ENCODE assay signal across 9 cellular contexts in genomic region chr7:99380032-99380822, GRCh38. TPM values are rescaled to one million over a fixed set of nuclear protein-coding genes. Genes with fewer than 3 reads are reported as not detected.
DNase-seq lines count a peak whose midpoint lies in the region; ATAC-seq, FAIRE-seq and TF ChIP-seq lines count a peak whose summit lies in the region.
"Had no signal": no experiment of that assay in that cellular context is flagged by ENCODE, and none has a peak within 500 bp of the region (broad histone marks: within the 10 kb centered on the region; RNA-seq: fewer than 3 reads in every experiment).

No MANE protein-coding gene starts in this region.

- H3K36me3 ChIP-seq in BJ (ENCODE audit: control insufficient read depth, insufficient read depth, low read length) (peaks cover 20% of the 10 kb centered on the region), pancreas (no peaks in the 10 kb centered on the region)

- peak overlapping the region in 3 of 4 donors; percentile 5 to 53 (median 48) for H3K27ac ChIP-seq in pancreas

- ATAC-seq in GM19372 (IDR thresholded peaks at IDR 0.05; ENCODE audit: low read depth, unreplicated experiment) (peak; percentile 36), HG03457 (IDR thresholded peaks at IDR 0.05; ENCODE audit: unreplicated experiment) (peak; percentile 26), activated B cell treated with CpG ODN at 0.5 μM for 24 hours (ENCODE audit: low read depth) (peak; percentile 35), pancreas (peak in 2 of 4 donors; percentile 43 to 51)

- POLR2A ChIA-PET in BJ (lab: Charles Lee) (no interaction called here), activated B cell treated with CpG ODN at 0.5 μM for 24 hours (lab: Charles Lee) (interaction anchor here (0.5 to 10.5 kb wide), 12 partner anchors 8 to 1048 kb away, joined by 3 to 189 read pairs (median 4); partner anchors contain the start of genes ARPC1A, BUD31, PDAP1 and ZCWPW1)

- H3K4me1 Mint-ChIP-seq in activated B cell treated with CpG ODN at 0.5 μM for 24 hours: peaks cover 71% of the 10 kb centered on the region

- peaks cover 0 to 4% (median 0%) of the 10 kb centered on the region in 3 donors for H3K4me1 ChIP-seq in pancreas

- peak overlapping the region; percentile 83 for H3K4me3 Mint-ChIP-seq in activated B cell treated with CpG ODN at 0.5 μM for 24 hours

- H3K27me3 ChIP-seq in BJ (ENCODE audit: control insufficient read depth, insufficient read depth, low read length): no peaks in the 10 kb centered on the region
- H3K27me3 ChIP-seq in pancreas: no peaks in the 10 kb centered on the region

- H3K9me3 ChIP-seq in pancreas: no peaks in the 10 kb centered on the region

- 77 to 82% methylated on average over 12 of the region's 12 CpGs for WGBS in pancreas, 2 donors

- H3K36me3 Mint-ChIP-seq in activated B cell treated with CpG ODN at 0.5 μM for 24 hours (ENCODE audit: low read depth): peaks cover 44% of the 10 kb centered on the region

- H3K9me3 Mint-ChIP-seq in activated B cell treated with CpG ODN at 0.5 μM for 24 hours: no peaks in the 10 kb centered on the region

- intact Hi-C loops in activated B cell treated with CpG ODN at 0.5 μM for 24 hours (cut with micrococcal nuclease): loop anchor here (1.0 to 2.0 kb wide), 3 partner anchors 53 to 703 kb away; partner anchors contain the start of gene ZNF789
- intact Hi-C loops in pancreas (cut with DNase I): no loop called here

- peak overlapping the region; percentile 98 for H3K27ac Mint-ChIP-seq in activated B cell treated with CpG ODN at 0.5 μM for 24 hours

- H3K27me3 Mint-ChIP-seq in activated B cell treated with CpG ODN at 0.5 μM for 24 hours: no peaks in the 10 kb centered on the region

- H3K4me3 ChIP-seq in BJ (ENCODE audit: low read depth, low read length) (peak overlapping the region; percentile 1; the same call in 1 of the 2 replicates), fibroblast of mammary gland (ENCODE audit: control insufficient read depth, low read depth, low read length) (no peak overlapping the region), pancreas (peak overlapping the region in 1 of 4 donors; percentile 13)

- FAIRE-seq in pancreas (lab: Jason Lieb, UNC): no peak
- FAIRE-seq: H1 had no signal

- CTCF ChIA-PET in BJ (lab: Yijun Ruan, JAX): no interaction called here
- CTCF ChIA-PET in activated B cell treated with CpG ODN at 0.5 μM for 24 hours (lab: Charles Lee): interaction anchor here (1.5 to 1.7 kb wide), 2 partner anchors 14 to 29 kb away, joined by 4 to 5 read pairs; partner anchors contain the start of genes BUD31 and PDAP1

- DNase-seq in BJ (ENCODE audit: low read depth): no peak
- DNase-seq in activated B cell treated with CpG ODN at 0.5 μM for 24 hours: peak; percentile 34
- DNase-seq in fibroblast of mammary gland (ENCODE audit: low read depth): peak; percentile 88
- DNase-seq in pancreas: no peak
- DNase-seq in NCI-H1417 (lab: John Stamatoyannopoulos, UW): no peak
- DNase-seq in activated gamma-delta T cell treated with Interleukin-2 at 50 U/mL for 16 hours: no peak

- no peak for TF ChIP-seq CTCF in BJ (IDR thresholded peaks at IDR 0.05; ENCODE audit: insufficient read depth, low read depth, low read length)
- no peak for TF ChIP-seq CTCF in activated B cell treated with CpG ODN at 0.5 μM for 24 hours (IDR thresholded peaks at IDR 0.05)
- TF ChIP-seq CTCF in fibroblast of mammary gland (conservative IDR thresholded peaks at IDR 0.05; ENCODE audit: control insufficient read depth, insufficient read depth, low read depth, low read length): no peak
- TF ChIP-seq CTCF in pancreas (IDR thresholded peaks at IDR 0.05): no peak

RNA-seq across cellular contexts. Expression of gene ARPC1B, which starts 5.7 kb away (rescaled TPM):
- 209 and 642 TPM in 2 replicates for polyA plus RNA-seq in BJ (2011; rRNA removed)
- 89.1 and 100 TPM in 2 replicates for polyA minus RNA-seq in BJ (2011; rRNA and poly(A)+ RNA removed)
- total RNA-seq in activated B cell treated with CpG ODN at 0.5 μM for 24 hours: 300 and 312 TPM in 2 replicates
- total RNA-seq in pancreas: 10 to 100 TPM; 14.4 to 70.4 (median 29.6) TPM
- polyA plus RNA-seq in pancreas: 10 to 100 TPM; 50.3 to 59.6 TPM

RNA-seq across cellular contexts. Expression of gene PDAP1, which starts 28.2 kb away (rescaled TPM):
- 45.5 and 62.0 TPM in 2 replicates for polyA plus RNA-seq in BJ (2011; rRNA removed)
- 13.5 and 17.3 TPM in 2 replicates for polyA minus RNA-seq in BJ (2011; rRNA and poly(A)+ RNA removed)
- 105 and 134 TPM in 2 replicates for total RNA-seq in activated B cell treated with CpG ODN at 0.5 μM for 24 hours
- 10 to 100 TPM; 27.8 to 53.7 (median 38.2) TPM for total RNA-seq in pancreas
- polyA plus RNA-seq in pancreas: 10 to 100 TPM; 46.7 to 84.6 TPM

RNA-seq across cellular contexts. Expression of gene BUD31, which starts 28.5 kb away (rescaled TPM):
- polyA plus RNA-seq in BJ (2011; rRNA removed) (85.2 and 92.9 TPM in 2 replicates), pancreas (10 to 100 TPM; 65.7 to 71.7 TPM)
- polyA minus RNA-seq in BJ (2011; rRNA and poly(A)+ RNA removed): 29.1 and 34.1 TPM in 2 replicates
- total RNA-seq in activated B cell treated with CpG ODN at 0.5 μM for 24 hours (93.7 and 113 TPM in 2 replicates), pancreas (10 to 100 TPM; 26.8 to 44.7 (median 28.9) TPM)

RNA-seq across cellular contexts. Expression of gene ARPC1A, which starts 54.5 kb away (rescaled TPM):
- polyA plus RNA-seq in BJ (2011; rRNA removed) (206 and 243 TPM in 2 replicates), pancreas (10 to 100 TPM; 65.2 to 90.9 TPM)
- 138 and 214 TPM in 2 replicates for polyA minus RNA-seq in BJ (2011; rRNA and poly(A)+ RNA removed)
- total RNA-seq in activated B cell treated with CpG ODN at 0.5 μM for 24 hours (47.3 and 51.6 TPM in 2 replicates), pancreas (10 to 100 TPM; 32.8 to 80.5 (median 54.7) TPM)

RNA-seq across cellular contexts. Expression of gene PTCD1, which starts 58.4 kb away (rescaled TPM):
- 1.7 and 3.5 TPM in 2 replicates for polyA plus RNA-seq in BJ (2011; rRNA removed)
- polyA minus RNA-seq in BJ (2011; rRNA and poly(A)+ RNA removed): 1.7 and 2.4 TPM in 2 replicates
- total RNA-seq in activated B cell treated with CpG ODN at 0.5 μM for 24 hours: 8.4 and 13.4 TPM in 2 replicates
- total RNA-seq in pancreas: 1 to 10 TPM; 1.4 to 3.6 (median 2.3) TPM
- polyA plus RNA-seq in pancreas: 1 to 10 TPM; 3.9 to 4.0 TPM

Comparison
In these comparisons a context has a peak if more than half of its experiments do, and no peak if none do; other contexts are left out.
1. DNase-seq: peak in activated B cell treated with CpG ODN at 0.5 μM for 24 hours (single experiment) and fibroblast of mammary gland (single experiment); none in BJ (single experiment), pancreas (0 of 6), NCI-H1417 (0 of 3) and activated gamma-delta T cell treated with Interleukin-2 at 50 U/mL for 16 hours (single experiment).